21 cellular contexts compared by ENCODE assay signal in genomic region chr3:50487181-50487580, GRCh38.
"Had no signal": no experiment of that assay in that cellular context is flagged by ENCODE, and none has a peak within 500 bp of the region (broad histone marks: within the 10 kb centered on the region; RNA-seq: fewer than 3 reads in every experiment).

No MANE protein-coding gene starts in this region.

- H3K27me3 Mint-ChIP-seq: naive thymus-derived CD4-positive, alpha-beta T cell; type B pancreatic cell had no signal

- H3K27me3 ChIP-seq: breast epithelium, gastroesophageal sphincter, heart left ventricle, testis had no signal

- DNase-seq: activated CD4-positive, alpha-beta T cell treated with anti-CD3 and anti-CD28 coated beads, Interleukin-2, amount 50 U/mL, for 4 hours; activated effector memory CD4-positive, alpha-beta T cell treated with anti-CD3 and anti-CD28 coated beads, Interleukin-2, amount 50 U/mL, for 16 hours; activated naive CD4-positive, alpha-beta T cell treated with anti-CD3 and anti-CD28 coated beads, Interleukin-2, amount 50 U/mL, for 16 hours; aorta; cerebellar nuclear complex; cortex of kidney; heart left ventricle; immature natural killer cell; mesenchymal stem cell; naive thymus-derived CD4-positive, alpha-beta T cell; stimulated activated CD4-positive, alpha-beta T cell treated with anti-CD3 and anti-CD28 coated beads, Interleukin-4, amount 100 ng/mL, for 24 hours; testis had no signal

- H3K4me3 Mint-ChIP-seq: naive thymus-derived CD4-positive, alpha-beta T cell; stimulated activated memory B cell treated with anti-CD40 and anti-IgM and Interleukin-4, amounts not matched to agents 10 μg/mL and 1 μg/mL and 100 μg/mL, for 72 hours; type B pancreatic cell had no signal

- H3K27ac ChIP-seq: breast epithelium, gastroesophageal sphincter, heart left ventricle, parathyroid adenoma, testis, VCaP had no signal

- H3K4me3 ChIP-seq: breast epithelium, gastroesophageal sphincter, heart left ventricle, testis had no signal

- H3K36me3 ChIP-seq: breast epithelium, gastroesophageal sphincter, heart left ventricle had no signal

- H3K4me1 Mint-ChIP-seq: stimulated activated memory B cell treated with anti-CD40 and anti-IgM and Interleukin-4, amounts not matched to agents 10 μg/mL and 1 μg/mL and 100 μg/mL, for 72 hours had no signal

- ATAC-seq: esophagus mucosa; gastroesophageal sphincter; heart left ventricle; naive thymus-derived CD4-positive, alpha-beta T cell; sciatic nerve; stimulated activated memory B cell treated with anti-CD40 and anti-IgM and Interleukin-4, amounts not matched to agents 10 μg/mL and 1 μg/mL and 100 μg/mL, for 72 hours had no signal

- H3K9me3 Mint-ChIP-seq: activated T-cell treated with anti-CD3 and anti-CD28 coated beads, Interleukin-2, amount 50 U/mL, for 72 hours; immature natural killer cell; naive thymus-derived CD4-positive, alpha-beta T cell; stimulated activated memory B cell treated with anti-CD40 and anti-IgM and Interleukin-4, amounts not matched to agents 10 μg/mL and 1 μg/mL and 100 μg/mL, for 72 hours; type B pancreatic cell had no signal

- H3K9me3 ChIP-seq: breast epithelium, gastroesophageal sphincter, heart left ventricle, testis had no signal

- H3K36me3 Mint-ChIP-seq: immature natural killer cell; naive thymus-derived CD4-positive, alpha-beta T cell; stimulated activated memory B cell treated with anti-CD40 and anti-IgM and Interleukin-4, amounts not matched to agents 10 μg/mL and 1 μg/mL and 100 μg/mL, for 72 hours; type B pancreatic cell had no signal

- H3K27ac Mint-ChIP-seq: activated T-cell treated with anti-CD3 and anti-CD28 coated beads, Interleukin-2, amount 50 U/mL, for 72 hours; stimulated activated memory B cell treated with anti-CD40 and anti-IgM and Interleukin-4, amounts not matched to agents 10 μg/mL and 1 μg/mL and 100 μg/mL, for 72 hours; type B pancreatic cell had no signal

- H3K4me1 ChIP-seq: breast epithelium, gastroesophageal sphincter, parathyroid adenoma, testis had no signal
